8 cellular contexts compared by ENCODE assay signal in genomic region chr2:102356381-102356712, GRCh38. TPM values are rescaled to one million over a fixed set of nuclear protein-coding genes. Genes with fewer than 3 reads are reported as not detected.
A peak's percentile ranks its signal among the peaks of the same experiment; 100 is the strongest.
DNase-seq lines count a peak whose midpoint lies in the region; ATAC-seq and TF ChIP-seq lines count a peak whose summit lies in the region.

No MANE protein-coding gene starts in this region.

- no peak overlapping the region for H4K91ac ChIP-seq in neuronal stem cell (ENCODE audit: low read depth, low read length, poor library complexity)

- peak overlapping the region; percentile 38 for H3K18ac ChIP-seq in neuronal stem cell (ENCODE audit: low read length)

- peak overlapping the region; percentile 98 for H2AFZ ChIP-seq in neuronal stem cell (ENCODE audit: low read length)

- no peak overlapping the region for H2BK5ac ChIP-seq in neuronal stem cell (ENCODE audit: low read length)

- H3K79me1 ChIP-seq in neuronal stem cell (ENCODE audit: low read depth, low read length), result peaks cover 2% of the 10 kb centered on the region

- H3K27ac ChIP-seq in duodenal mucosa (ENCODE audit: low read depth, low read length) (no peak overlapping the region), neuronal stem cell (replicated peaks; ENCODE audit: low read length) (no peak overlapping the region)

- H4K8ac ChIP-seq in neuronal stem cell (ENCODE audit: low read depth, low read length), result no peak overlapping the region

- H3K4me1 ChIP-seq in duodenal mucosa (ENCODE audit: control insufficient read depth in 1 of 2, insufficient read depth in 2 of 2, low read length in 2 of 2) (no peaks in the 10 kb centered on the region), neuronal stem cell (ENCODE audit: control insufficient read depth in 2 of 2, insufficient read depth in 1 of 2, low read depth in 1 of 2, low read length in 2 of 2) (no peaks in the 10 kb centered on the region)

- H3K4ac ChIP-seq in neuronal stem cell (ENCODE audit: low read length), result no peak overlapping the region

- H3K14ac ChIP-seq in neuronal stem cell (ENCODE audit: low read length), result no peak overlapping the region

- no peak overlapping the region for H2BK12ac ChIP-seq in neuronal stem cell (ENCODE audit: low read length)

- H2BK120ac ChIP-seq in neuronal stem cell (ENCODE audit: low read depth, low read length), result no peak overlapping the region

- H3K36me3 ChIP-seq in duodenal mucosa (ENCODE audit: control insufficient read depth in 1 of 2, insufficient read depth in 2 of 2, low read length in 2 of 2) (no peaks in the 10 kb centered on the region), neuronal stem cell (replicated peaks in 1 of 2; ENCODE audit: control insufficient read depth in 2 of 2, insufficient read depth in 2 of 2, low read length in 2 of 2) (no peaks in the 10 kb centered on the region)

- intact Hi-C loops in posterior cingulate gyrus (cut with DNase I), result loop anchor here (5.0 kb wide), 2 partner anchors 114 to 334 kb away; no protein-coding TSS in a partner anchor

- ATAC-seq in HG03378 (IDR thresholded peaks at IDR 0.05; ENCODE audit: unreplicated experiment) (peak; percentile 11), GM18858 (IDR thresholded peaks at IDR 0.05; ENCODE audit: unreplicated experiment) (no peak)

- peak overlapping the region; percentile 92 for H3K4me3 ChIP-seq in GM12865 (ENCODE audit: low read depth, low read length)
- peak overlapping the region; percentile 82 to 92 for H3K4me3 ChIP-seq in duodenal mucosa (ENCODE audit: low read depth in 1 of 2, low read length in 2 of 2)
- peak overlapping the region in 1 of 2 donors; percentile 89 for H3K4me3 ChIP-seq in neuronal stem cell (ENCODE audit: low read length in 2 of 2)

- H3K4me2 ChIP-seq in neuronal stem cell (ENCODE audit: insufficient read depth, low read length, poor library complexity, severe bottlenecking), result peak overlapping the region; percentile 80

- H3K9me3 ChIP-seq in duodenal mucosa (ENCODE audit: control insufficient read depth in 1 of 2, low read length in 2 of 2) (no peaks in the 10 kb centered on the region), neuronal stem cell (replicated peaks in 1 of 2; ENCODE audit: control insufficient read depth in 2 of 2, insufficient read depth in 1 of 2, low read depth in 1 of 2, low read length in 2 of 2) (no peaks in the 10 kb centered on the region)

- H3K9ac ChIP-seq in duodenal mucosa (ENCODE audit: low read depth in 1 of 2, low read length in 2 of 2) (peak overlapping the region; percentile 74), neuronal stem cell (ENCODE audit: low read depth, low read length, poor library complexity) (no peak overlapping the region)

- no peak overlapping the region for H3K23ac ChIP-seq in neuronal stem cell (ENCODE audit: low read depth, low read length, poor library complexity)

- H2AK5ac ChIP-seq in neuronal stem cell (ENCODE audit: low read depth, low read length), result no peak overlapping the region

- WGBS in neuronal stem cell (ENCODE audit: extremely low coverage in 2 of 2, insufficient read length in 2 of 2, insufficient replicate concordance in 1 of 2), 2 donors, result no CpG with 5 or more reads among the region's 7 CpGs

- H3K27me3 ChIP-seq in duodenal mucosa (ENCODE audit: control insufficient read depth in 1 of 2, insufficient read depth in 2 of 2, low read length in 2 of 2) (no peaks in the 10 kb centered on the region), neuronal stem cell (ENCODE audit: control insufficient read depth in 3 of 3, insufficient read depth in 3 of 3, low read depth in 1 of 3, low read length in 3 of 3) (peaks cover 0 to 22% (median 12%) of the 10 kb centered on the region in 3 experiments)

- TF ChIP-seq CTCF in GM12865 (IDR thresholded peaks at IDR 0.05; ENCODE audit: insufficient read depth, low read depth, low read length, missing control alignments), result no peak

- no peak for DNase-seq in GM12865 (ENCODE audit: low read depth)
- no peak for DNase-seq in neuronal stem cell (ENCODE audit: low spot score)
- no peak for DNase-seq in NCI-H1436 (lab: John Stamatoyannopoulos, UW)
- no peak for DNase-seq in AG08395 (ENCODE audit: low spot score)
- no peak for DNase-seq in posterior cingulate gyrus

- H2BK15ac ChIP-seq in neuronal stem cell (ENCODE audit: low read length), result no peak overlapping the region

RNA-seq across cellular contexts. Expression of gene IL18R1, which starts 0.8 kb away (rescaled TPM):
- polyA plus RNA-seq in neuronal stem cell (2013, experiment 1 of 2), result 0.01 TPM
- 0.03 TPM for polyA plus RNA-seq in neuronal stem cell (2013, experiment 2 of 2)

RNA-seq across cellular contexts. Expression of gene IL1RL1, which starts 45.0 kb away (rescaled TPM):
- not detected for polyA plus RNA-seq in neuronal stem cell (2013, experiment 1 of 2)
- not detected for polyA plus RNA-seq in neuronal stem cell (2013, experiment 2 of 2)
